In the genomic region with DNA sequence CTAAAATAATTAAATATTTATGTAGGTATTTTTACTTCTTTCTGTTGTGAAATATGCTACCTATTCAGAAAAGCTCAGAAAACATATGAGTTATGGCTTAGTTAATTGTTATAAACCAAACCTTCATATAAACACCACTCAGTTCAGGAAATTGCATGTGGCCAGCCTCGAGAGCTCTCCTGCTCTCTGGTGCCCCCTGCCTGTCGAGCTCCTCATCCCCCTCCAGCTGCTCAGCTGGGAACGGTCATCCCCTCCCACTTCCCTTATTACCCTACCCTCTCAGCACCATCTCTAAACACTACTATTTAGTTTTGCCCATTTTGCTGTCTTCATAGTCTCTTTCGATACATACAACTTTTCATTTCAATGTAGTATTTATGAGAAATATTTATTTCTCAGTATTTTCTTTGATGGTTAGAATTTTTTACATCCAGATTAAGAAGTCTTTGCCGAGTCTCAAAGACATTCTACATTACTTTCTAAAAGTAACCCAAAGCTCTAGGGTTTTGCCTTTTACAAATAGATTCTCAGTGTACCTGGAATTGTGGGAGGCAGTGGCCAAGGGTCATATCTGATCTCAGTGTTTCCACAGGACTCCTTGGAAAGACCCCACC, we compare ENCODE assay signal across 8 cellular contexts. TPM values are rescaled to one million over a fixed set of nuclear protein-coding genes. Genes with fewer than 3 reads are reported as not detected.
DNase-seq lines count a peak whose midpoint lies in the region; ATAC-seq, FAIRE-seq and TF ChIP-seq lines count a peak whose summit lies in the region.

No MANE protein-coding gene starts in this region.

- peak; percentile 95 for TF ChIP-seq CTCF in LNCAP (IDR thresholded peaks at IDR 0.05)

- FAIRE-seq in urothelium cell line (lab: Jason Lieb, UNC) = no peak

- H3K9me3 ChIP-seq in SJSA1 (replicated peaks) = no peaks in the 10 kb centered on the region; the same call in 1 of the 2 replicates

- H3K4me3 ChIP-seq in SJSA1 = no peak overlapping the region

- no peak overlapping the region for H3K27ac ChIP-seq in SJSA1

- ATAC-seq in GM21737 (IDR thresholded peaks at IDR 0.05; ENCODE audit: unreplicated experiment) = peak; percentile 85

- 0 out of 2 replicates have a peak, but pooled peaks cover 7% of the 10 kb centered on the region for H3K27me3 ChIP-seq in SJSA1 (replicated peaks)

- no peaks in the 10 kb centered on the region for H3K36me3 ChIP-seq in SJSA1

- peak; percentile 82 for DNase-seq in ELF-1 (ENCODE audit: low read depth, low spot score)
- DNase-seq in SJSA1 (ENCODE audit: low read depth in 1 of 2, low spot score in 2 of 2) = peak; percentile 40 to 65
- peak; percentile 85 for DNase-seq in activated gamma-delta T cell treated with Interleukin-2 at 50 U/mL for 16 hours
- peak; percentile 90 for DNase-seq in germinal center (ENCODE audit: low spot score)
- DNase-seq in pons (ENCODE audit: low spot score) = peak; percentile 83
- peak; percentile 84 for DNase-seq in urothelium cell line (ENCODE audit: low spot score)

- no peaks in the 10 kb centered on the region for H3K4me1 ChIP-seq in SJSA1 (replicated peaks)

RNA-seq across cellular contexts. Expression of a gene that starts 51.2 kb away (rescaled TPM):
- total RNA-seq in SJSA1 (2014; rRNA removed; shearing (Covaris generic)) = 0.03 and 0.37 TPM in 2 replicates

RNA-seq across cellular contexts. Expression of a gene that starts 55.7 kb away (rescaled TPM):
- total RNA-seq in SJSA1 (2014; rRNA removed; shearing (Covaris generic)) = not detected in 2 replicates
